ENCODE assay signal across 1 cellular context in genomic region chr2:65482971-65483370, GRCh38.
TF ChIP-seq lines count a peak whose summit lies in the region.

No MANE protein-coding gene starts in this region.

TF ChIP-seq in HepG2, 621 proteins besides CTCF, POLR2A, EP300 and RAD21 (continued from another document and continues in another):
- 0 out of 2 replicates have a peak, but pooled peaks have one; percentile 35 for TF ChIP-seq ZNF503 (CRISPR knock-in tag; IDR thresholded peaks at IDR 0.05)
- TF ChIP-seq ZNF331 (CRISPR knock-in tag; IDR thresholded peaks at IDR 0.05), result peak; percentile 38; the same call in 1 of the 2 replicates
- TF ChIP-seq RFXAP (CRISPR knock-in tag; IDR thresholded peaks at IDR 0.05; ENCODE audit: borderline replicate concordance), result 0 out of 2 replicates have a peak, but pooled peaks have one; percentile 61
- TF ChIP-seq RCOR2 (CRISPR knock-in tag; IDR thresholded peaks at IDR 0.05), result 0 out of 2 replicates have a peak, but pooled peaks have one; percentile 46
- TF ChIP-seq HMG20A (CRISPR knock-in tag; IDR thresholded peaks at IDR 0.05; ENCODE audit: borderline replicate concordance), result peak; percentile 72; the same call in 1 of the 2 replicates
- TF ChIP-seq ZNF678 (CRISPR knock-in tag; IDR thresholded peaks at IDR 0.05), result no peak
- 0 out of 2 replicates have a peak, but pooled peaks have one; percentile 17 for TF ChIP-seq ZFY (CRISPR knock-in tag; IDR thresholded peaks at IDR 0.05)
- TF ChIP-seq JUNB (CRISPR knock-in tag; IDR thresholded peaks at IDR 0.05; ENCODE audit: borderline replicate concordance), result peak; percentile 13; the same call in 1 of the 2 replicates
- peak; percentile 57; the same call in 1 of the 2 replicates for TF ChIP-seq ERF (CRISPR knock-in tag; IDR thresholded peaks at IDR 0.05)
- peak; percentile 39; the same call in 1 of the 2 replicates for TF ChIP-seq HOMEZ (CRISPR knock-in tag; IDR thresholded peaks at IDR 0.05; ENCODE audit: low read depth)
- 0 out of 2 replicates have a peak, but pooled peaks have one; percentile 13 for TF ChIP-seq NR2F2 (IDR thresholded peaks at IDR 0.05; ENCODE audit: borderline replicate concordance, low read depth)
- TF ChIP-seq PITX1 (CRISPR knock-in tag; IDR thresholded peaks at IDR 0.05), result 0 out of 2 replicates have a peak, but pooled peaks have one; percentile 21
- 0 out of 2 replicates have a peak, but pooled peaks have one; percentile 34 for TF ChIP-seq ZNF710 (CRISPR knock-in tag; IDR thresholded peaks at IDR 0.05; ENCODE audit: borderline replicate concordance)
- peak; percentile 76; the same call in 1 of the 2 replicates for TF ChIP-seq ZNF362 (CRISPR knock-in tag; IDR thresholded peaks at IDR 0.05; ENCODE audit: borderline replicate concordance)
- TF ChIP-seq PPARG (CRISPR knock-in tag; conservative IDR thresholded peaks at IDR 0.05), result 0 out of 2 replicates have a peak, but pooled peaks have one; percentile 23
- TF ChIP-seq ZNF205 (CRISPR knock-in tag; IDR thresholded peaks at IDR 0.05), result peak; percentile 91
- peak; percentile 24; the same call in 1 of the 2 replicates for TF ChIP-seq NR2F6 (IDR thresholded peaks at IDR 0.05)
- TF ChIP-seq NR2F6 (CRISPR knock-in tag; IDR thresholded peaks at IDR 0.05), result peak; percentile 39
- TF ChIP-seq FOXO1 (CRISPR knock-in tag; IDR thresholded peaks at IDR 0.05), result peak; percentile 85
- TF ChIP-seq TCF7 (IDR thresholded peaks at IDR 0.05; ENCODE audit: low read depth), result peak; percentile 60
- TF ChIP-seq ZNF20 (CRISPR knock-in tag; IDR thresholded peaks at IDR 0.05), result no peak
- TF ChIP-seq CREM (IDR thresholded peaks at IDR 0.05), result peak; percentile 55; the same call in 1 of the 2 replicates
- TF ChIP-seq CREM (CRISPR knock-in tag; IDR thresholded peaks at IDR 0.05), result no peak
- TF ChIP-seq HNF4A (CRISPR knock-in tag; IDR thresholded peaks at IDR 0.05), result peak; percentile 67
- 0 out of 2 replicates have a peak, but pooled peaks have one; percentile 74 for TF ChIP-seq AHDC1 (CRISPR knock-in tag; IDR thresholded peaks at IDR 0.05; ENCODE audit: borderline replicate concordance)
- no peak for TF ChIP-seq RARG (CRISPR knock-in tag; IDR thresholded peaks at IDR 0.05; ENCODE audit: low read depth)
- TF ChIP-seq ARID3A (IDR thresholded peaks at IDR 0.05; ENCODE audit: low read depth, low read length), result peak; percentile 23; the same call in 1 of the 2 replicates
- peak; percentile 28; the same call in 1 of the 2 replicates for TF ChIP-seq ZKSCAN8 (CRISPR knock-in tag; IDR thresholded peaks at IDR 0.05; ENCODE audit: borderline replicate concordance)
- peak; percentile 38; the same call in 1 of the 2 replicates for TF ChIP-seq HOXA3 (CRISPR knock-in tag; IDR thresholded peaks at IDR 0.05)
- 0 out of 2 replicates have a peak, but pooled peaks have one; percentile 45 for TF ChIP-seq SALL2 (CRISPR knock-in tag; IDR thresholded peaks at IDR 0.05)
- no peak; the same call in 1 of the 2 replicates for TF ChIP-seq RXRA (CRISPR knock-in tag; IDR thresholded peaks at IDR 0.05)
- TF ChIP-seq REST (IDR thresholded peaks at IDR 0.05; ENCODE audit: borderline replicate concordance in 1 of 2, low read depth in 1 of 2, low read length in 2 of 2), result 0 out of 4 replicates have a peak, but pooled peaks of 1 of the 2 experiments have one; percentile 16
- TF ChIP-seq RAD51 (IDR thresholded peaks at IDR 0.05; ENCODE audit: borderline replicate concordance), result no peak
- no peak for TF ChIP-seq CENPBD1 (CRISPR knock-in tag; IDR thresholded peaks at IDR 0.05; ENCODE audit: borderline replicate concordance, low read depth)
- TF ChIP-seq HOXA5 (CRISPR knock-in tag; IDR thresholded peaks at IDR 0.05), result peak; percentile 70; the same call in 1 of the 2 replicates
- TF ChIP-seq ZMYM2 (CRISPR knock-in tag; IDR thresholded peaks at IDR 0.05), result no peak
- peak; percentile 65 for TF ChIP-seq SAP130 (CRISPR knock-in tag; IDR thresholded peaks at IDR 0.05; ENCODE audit: low read depth)
- peak; percentile 20; the same call in 1 of the 2 replicates for TF ChIP-seq ZNF124 (CRISPR knock-in tag; IDR thresholded peaks at IDR 0.05)
- peak; percentile 63 for TF ChIP-seq ZEB1 (IDR thresholded peaks at IDR 0.05; ENCODE audit: insufficient replicate concordance, low read depth)
- no peak for TF ChIP-seq PRMT3 (CRISPR knock-in tag; IDR thresholded peaks at IDR 0.05; ENCODE audit: borderline replicate concordance, low read depth)
